22 cellular contexts compared by ENCODE assay signal in the genomic region with DNA sequence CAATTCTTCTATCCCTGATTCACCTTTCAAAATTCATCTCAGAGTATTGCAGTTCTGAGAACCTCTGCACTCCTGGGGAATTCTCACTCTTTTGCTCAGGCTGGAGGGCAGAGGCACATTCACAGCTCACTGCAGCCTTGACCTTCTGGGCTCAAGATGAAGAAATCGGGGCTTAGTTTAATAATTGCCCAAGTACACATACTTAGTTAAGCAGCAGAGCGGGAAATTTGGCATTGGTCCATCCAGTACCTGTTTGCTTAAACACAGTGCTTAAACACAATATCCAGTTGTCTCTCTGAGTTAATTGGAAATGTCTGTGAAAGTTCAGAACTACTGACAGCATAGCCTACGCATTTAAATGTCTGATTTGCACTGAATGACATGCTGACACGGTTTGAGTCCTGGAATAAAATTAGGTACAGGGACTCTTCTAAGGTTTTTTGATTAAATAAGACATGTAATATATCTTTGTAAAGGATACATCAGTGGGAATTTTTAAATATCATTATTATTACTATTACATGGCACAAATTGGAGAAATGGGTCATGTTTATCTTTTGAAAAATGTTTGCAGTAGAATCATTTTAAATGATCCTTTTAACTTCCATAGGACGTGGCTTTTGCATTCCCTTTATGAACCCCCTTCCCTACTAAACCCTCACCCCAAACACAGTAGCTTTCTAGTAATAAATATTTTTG.
DNase-seq lines count a peak whose midpoint lies in the region; ATAC-seq, FAIRE-seq and TF ChIP-seq lines count a peak whose summit lies in the region.
"Had no signal": no experiment of that assay in that cellular context is flagged by ENCODE, and none has a peak within 500 bp of the region (broad histone marks: within the 10 kb centered on the region; RNA-seq: fewer than 3 reads in every experiment).

No MANE protein-coding gene starts in this region.

- FAIRE-seq in kidney (lab: Jason Lieb, UNC) = peak; percentile 61
- no peak for FAIRE-seq in small intestine (lab: Jason Lieb, UNC)
- FAIRE-seq: A204.1 had no signal

- H3K27ac ChIP-seq in kidney (ENCODE audit: low read depth in 2 of 2, low read length in 2 of 2) (no peak overlapping the region), small intestine (ENCODE audit: low read depth in 1 of 2, low read length in 1 of 2) (no peak overlapping the region), heart right ventricle (no peak overlapping the region), breast epithelium (no peak overlapping the region)
- H3K27ac ChIP-seq: C4-2B, Peyer's patch, transverse colon had no signal

- H3K9me3 ChIP-seq in kidney (ENCODE audit: control insufficient read depth in 1 of 2, low read length in 2 of 2) (no peaks in the 10 kb centered on the region), small intestine (ENCODE audit: control insufficient read depth, low read depth) (no peaks in the 10 kb centered on the region), heart right ventricle (no peaks in the 10 kb centered on the region), breast epithelium (no peaks in the 10 kb centered on the region)
- H3K9me3 ChIP-seq: HAP-1, Peyer's patch, SK-N-SH, transverse colon had no signal

- no peak for ATAC-seq in heart right ventricle
- ATAC-seq: effector memory CD8-positive, alpha-beta T cell; stimulated activated memory B cell treated with anti-CD40 and anti-IgM and Interleukin-4, amounts not matched to agents 10 μg/mL and 1 μg/mL and 100 μg/mL, for 72 hours had no signal

- H3K36me3 ChIP-seq in kidney (ENCODE audit: control insufficient read depth in 1 of 2, insufficient read depth in 2 of 2, low read length in 2 of 2) = no peaks in the 10 kb centered on the region
- H3K36me3 ChIP-seq in small intestine (ENCODE audit: control insufficient read depth in 2 of 2, insufficient read depth in 2 of 2, low read length in 2 of 2) = no peaks in the 10 kb centered on the region
- no peaks in the 10 kb centered on the region for H3K36me3 ChIP-seq in heart right ventricle
- H3K36me3 ChIP-seq in breast epithelium = no peaks in the 10 kb centered on the region
- H3K36me3 ChIP-seq: HAP-1, Peyer's patch, transverse colon had no signal

- TF ChIP-seq CTCF in kidney (IDR thresholded peaks at IDR 0.05; ENCODE audit: borderline replicate concordance, extremely low read depth, insufficient read depth) = no peak
- no peak for TF ChIP-seq CTCF in heart right ventricle (IDR thresholded peaks at IDR 0.05)
- TF ChIP-seq CTCF in breast epithelium (IDR thresholded peaks at IDR 0.05) = no peak

- DNase-seq in NCI-H1417 (lab: John Stamatoyannopoulos, UW) (peak in 2 of 3 experiments; percentile 30 to 71), NCI-H1417 treated with DMSO at 0.1 percent for 48 hours (lab: John Stamatoyannopoulos, UW) (no peak), NCI-H1105 treated with DMSO at 0.1 percent for 48 hours (lab: John Stamatoyannopoulos, UW) (peak; percentile 71), kidney (peak; percentile 62), small intestine (peak; percentile 75), heart right ventricle (no peak), breast epithelium (ENCODE audit: low spot score in 2 of 2) (no peak), HCEC 1CT (no peak)
- DNase-seq: activated CD4-positive, alpha-beta T cell treated with anti-CD3 and anti-CD28 coated beads, Interleukin-2, amount 10 ng/mL, durations not matched to agents 7 days and 5 days; activated naive CD4-positive, alpha-beta T cell; anterior cingulate cortex; effector memory CD8-positive, alpha-beta T cell; Kasumi-1; NCI-H146; NCI-H526; Peyer's patch; SK-N-SH; transverse colon had no signal

- WGBS in small intestine, 3 donors = 23 to 67% (median 34%) methylated on average over 5 of the region's 5 CpGs
- WGBS in heart right ventricle, 2 donors = 60 to 78% methylated on average over 5 of the region's 5 CpGs

- H3K4me3 ChIP-seq in kidney (ENCODE audit: low read length in 2 of 2) (no peak overlapping the region), small intestine (ENCODE audit: low read depth in 1 of 2, low read length in 2 of 2) (no peak overlapping the region), heart right ventricle (no peak overlapping the region), breast epithelium (no peak overlapping the region)
- H3K4me3 ChIP-seq: HAP-1, Peyer's patch, transverse colon had no signal

- H3K4me1 ChIP-seq in kidney (ENCODE audit: control insufficient read depth in 1 of 2, insufficient read depth in 1 of 2, low read depth in 1 of 2, low read length in 2 of 2) (no peaks in the 10 kb centered on the region), small intestine (ENCODE audit: control insufficient read depth in 2 of 2, insufficient read depth in 1 of 2, low read depth in 1 of 2, low read length in 1 of 2) (no peaks in the 10 kb centered on the region), heart right ventricle (peaks cover 0 to 26% (median 6%) of the 10 kb centered on the region in 9 donors), breast epithelium (no peaks in the 10 kb centered on the region)

- H3K27me3 ChIP-seq in small intestine (ENCODE audit: control insufficient read depth in 2 of 2, insufficient read depth in 2 of 2, low read length in 2 of 2) (peaks cover 0 to 4% of the 10 kb centered on the region in 2 donors), heart right ventricle (peaks cover 13 to 75% (median 49%) of the 10 kb centered on the region in 7 donors), breast epithelium (peaks cover 2 to 13% of the 10 kb centered on the region in 2 donors)
- H3K27me3 ChIP-seq: Peyer's patch had no signal

- H3K9ac ChIP-seq in kidney (ENCODE audit: low read length in 2 of 2) = no peak overlapping the region
- H3K9ac ChIP-seq: SK-N-SH had no signal

- intact Hi-C loops in kidney (cut with DNase I) (no loop called here), heart right ventricle (cut with DNase I) (no loop called here), breast epithelium (cut with DNase I; ENCODE audit: low total_unique reads) (no loop called here)

- TF ChIP-seq POLR2A in breast epithelium (IDR thresholded peaks at IDR 0.05) = no peak

Comparison
In these comparisons a context has a peak if more than half of its experiments do, and no peak if none do; other contexts are left out.
1. DNase-seq: peak in NCI-H1417 (2 of 3), NCI-H1105 treated with DMSO at 0.1 percent for 48 hours (single experiment), kidney (single experiment) and small intestine (single experiment); none in NCI-H1417 treated with DMSO at 0.1 percent for 48 hours (single experiment), heart right ventricle (0 of 2), breast epithelium (0 of 2) and HCEC 1CT (single experiment).